ENCODE assay signal across 8 cellular contexts in the genomic region with DNA sequence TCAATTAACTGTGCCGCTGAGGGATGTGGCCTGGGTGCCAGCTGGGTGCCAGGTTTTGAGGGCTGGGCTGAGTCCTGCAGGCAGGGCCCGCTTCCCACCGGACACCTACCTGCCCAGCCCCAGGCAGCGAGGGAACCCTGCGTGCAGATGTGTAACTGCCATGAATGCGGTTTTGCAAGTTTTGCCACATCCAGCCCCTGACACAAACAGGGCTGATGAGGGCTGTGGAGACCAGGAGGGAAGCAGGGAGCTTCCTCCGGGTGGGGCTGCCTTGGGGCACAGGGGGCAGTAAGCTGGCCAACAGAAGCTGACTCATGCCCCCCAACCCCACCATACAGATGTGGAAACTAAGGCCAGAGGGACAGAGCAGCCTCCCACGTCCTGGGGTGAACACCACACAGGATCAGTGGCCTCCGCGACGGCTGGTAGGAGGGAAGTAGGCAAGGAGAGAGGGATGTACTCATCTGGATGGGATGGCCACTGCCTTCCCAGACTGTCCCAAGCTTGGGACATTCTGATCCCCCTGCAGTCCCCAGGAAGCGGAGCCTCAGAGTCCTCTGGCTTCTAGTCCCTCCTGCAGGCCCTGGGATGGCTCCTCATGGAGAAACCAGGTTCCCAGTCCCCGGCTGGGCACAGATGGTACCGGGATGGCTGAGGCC. TPM values are rescaled to one million over a fixed set of nuclear protein-coding genes. Genes with fewer than 3 reads are reported as not detected.
DNase-seq lines count a peak whose midpoint lies in the region; ATAC-seq and TF ChIP-seq lines count a peak whose summit lies in the region.

No MANE protein-coding gene starts in this region.

- peak overlapping the region; percentile 70 for H3K27ac Mint-ChIP-seq in Calu3 (ENCODE audit: unreplicated experiment)

- H3K9me3 Mint-ChIP-seq in Calu3 (ENCODE audit: low read depth, unreplicated experiment): no peaks in the 10 kb centered on the region

- peak overlapping the region; percentile 88; the same call in 1 of the 2 replicates for H3K9ac ChIP-seq in OCI-LY1 (ENCODE audit: low read length)

- H3F3A ChIP-seq in OCI-LY1 (ENCODE audit: insufficient read depth, low read length): no peaks in the 10 kb centered on the region

- peak overlapping the region; percentile 91 for H3K4me2 ChIP-seq in OCI-LY1 (ENCODE audit: low read length)

- peaks cover 12% of the 10 kb centered on the region for H3K36me3 ChIP-seq in OCI-LY1 (ENCODE audit: insufficient read depth, low read length)
- no peaks in the 10 kb centered on the region for H3K36me3 ChIP-seq in ovary

- no peaks in the 10 kb centered on the region for H3K27me3 Mint-ChIP-seq in Calu3 (ENCODE audit: unreplicated experiment)

- H2AFZ ChIP-seq in OCI-LY1 (ENCODE audit: low read length): no peak overlapping the region

- no peak for TF ChIP-seq EP300 in ovary (IDR thresholded peaks at IDR 0.05)

- TF ChIP-seq CTCF in Calu3 (IDR thresholded peaks at IDR 0.05; ENCODE audit: unreplicated experiment) (no peak), OCI-LY1 (IDR thresholded peaks at IDR 0.05; ENCODE audit: low read length) (no peak), ovary (IDR thresholded peaks at IDR 0.05) (no peak)

- H3K36me3 Mint-ChIP-seq in Calu3 (ENCODE audit: insufficient read depth, unreplicated experiment): peaks cover 70% of the 10 kb centered on the region

- DNase-seq in Calu3 (peak; percentile 58), epithelial cell of prostate (ENCODE audit: low read depth, low spot score) (no peak), ovary (peak in 1 of 5 donors; percentile 44), AML-193 (lab: John Stamatoyannopoulos, UW) (no peak), NCI-H446 treated with DMSO at 0.1 percent for 48 hours (lab: John Stamatoyannopoulos, UW) (no peak)
- DNase-seq in effector CD4-positive, alpha-beta T cell: no peak

- H3K9me3 ChIP-seq in OCI-LY1 (ENCODE audit: low read length): no peaks in the 10 kb centered on the region
- H3K9me3 ChIP-seq in ovary: no peaks in the 10 kb centered on the region

- BruUV-seq in Calu3 (replicated peaks; lab: Mats Ljungman, UMichigan): TSS peak; percentile 36

- ATAC-seq in HG02973 (IDR thresholded peaks at IDR 0.05; ENCODE audit: unreplicated experiment): no peak

- CTCF ChIA-PET in Calu3 (lab: Charles Lee): interaction anchor here (0.9 to 1.1 kb wide), 2 partner anchors 11 to 28 kb away, joined by 3 to 4 read pairs; a partner anchor contains a TSS

- intact Hi-C loops in Calu3 (cut with micrococcal nuclease; ENCODE audit: unreplicated experiment): no loop called here
- intact Hi-C loops in ovary (cut with DNase I): loop anchor here in 1 of 4 donors (10.0 kb wide), 1 partner anchor 342 kb away; a partner anchor contains a TSS

- H3K4me1 Mint-ChIP-seq in Calu3 (ENCODE audit: low read depth, unreplicated experiment): peaks cover 24% of the 10 kb centered on the region

- H3K79me2 ChIP-seq in OCI-LY1 (ENCODE audit: insufficient read depth, low read length): no peaks in the 10 kb centered on the region

- H3K27me3 ChIP-seq in OCI-LY1 (ENCODE audit: insufficient read depth, low read length): no peaks in the 10 kb centered on the region
- no peaks in the 10 kb centered on the region for H3K27me3 ChIP-seq in ovary

- H3K4me3 ChIP-seq in OCI-LY1 (ENCODE audit: low read depth, low read length, poor library complexity, severe bottlenecking): peak overlapping the region; percentile 80
- peak overlapping the region; percentile 95 for H3K4me3 ChIP-seq in ovary

- peaks cover 39% of the 10 kb centered on the region for H3K4me1 ChIP-seq in OCI-LY1 (ENCODE audit: insufficient read depth, low read length, severe bottlenecking)
- peaks cover 18% of the 10 kb centered on the region for H3K4me1 ChIP-seq in ovary (ENCODE audit: insufficient read depth)

- no peaks in the 10 kb centered on the region for H3K9me2 ChIP-seq in OCI-LY1 (ENCODE audit: low read depth, low read length)

- no peak overlapping the region for H3K27ac ChIP-seq in OCI-LY1 (ENCODE audit: low read depth, low read length, poor library complexity, severe bottlenecking)
- peak overlapping the region; percentile 85 for H3K27ac ChIP-seq in epithelial cell of prostate
- H3K27ac ChIP-seq in ovary: peak overlapping the region in 1 of 2 donors; percentile 9

- peak overlapping the region; percentile 83 for H3K4me3 Mint-ChIP-seq in Calu3 (ENCODE audit: low read depth, unreplicated experiment)

- no peak for TF ChIP-seq POLR2A in ovary (IDR thresholded peaks at IDR 0.05)

- no peaks in the 10 kb centered on the region for H4K20me1 ChIP-seq in OCI-LY1 (ENCODE audit: insufficient read depth, low read length)

- 37 to 48% (median 44%) methylated on average over 9 to 14 of the region's 14 CpGs for WGBS in ovary, 3 donors

RNA-seq across cellular contexts. Expression of a gene that starts 1.6 kb away (rescaled TPM):
- total RNA-seq in Calu3 (2022) (54.4 and 55.6 TPM in 2 replicates), ovary (10 to 100 TPM in 6 of 7 donors, 1 to 10 TPM in 1; 9.3 to 39.5 (median 21.4) TPM)
- 10 to 100 TPM in 1 of 2 donors, under 1 TPM in 1; 0.43 to 24.0 TPM for polyA plus RNA-seq in ovary

RNA-seq across cellular contexts. Expression of a gene that starts 11.5 kb away (rescaled TPM):
- total RNA-seq in Calu3 (2022) (105 and 114 TPM in 2 replicates), ovary (10 to 100 TPM; 23.2 to 94.2 (median 64.6) TPM)
- 10 to 100 TPM; 21.5 to 27.9 TPM for polyA plus RNA-seq in ovary

RNA-seq across cellular contexts. Expression of a gene that starts 57.0 kb away (rescaled TPM):
- total RNA-seq in Calu3 (2022): not detected in 2 replicates
- total RNA-seq in ovary: under 1 TPM; 0.10 to 0.30 (median 0.13) TPM
- under 1 TPM; 0.07 to 0.08 TPM for polyA plus RNA-seq in ovary
